11 cellular contexts compared by ENCODE assay signal in the genomic region with DNA sequence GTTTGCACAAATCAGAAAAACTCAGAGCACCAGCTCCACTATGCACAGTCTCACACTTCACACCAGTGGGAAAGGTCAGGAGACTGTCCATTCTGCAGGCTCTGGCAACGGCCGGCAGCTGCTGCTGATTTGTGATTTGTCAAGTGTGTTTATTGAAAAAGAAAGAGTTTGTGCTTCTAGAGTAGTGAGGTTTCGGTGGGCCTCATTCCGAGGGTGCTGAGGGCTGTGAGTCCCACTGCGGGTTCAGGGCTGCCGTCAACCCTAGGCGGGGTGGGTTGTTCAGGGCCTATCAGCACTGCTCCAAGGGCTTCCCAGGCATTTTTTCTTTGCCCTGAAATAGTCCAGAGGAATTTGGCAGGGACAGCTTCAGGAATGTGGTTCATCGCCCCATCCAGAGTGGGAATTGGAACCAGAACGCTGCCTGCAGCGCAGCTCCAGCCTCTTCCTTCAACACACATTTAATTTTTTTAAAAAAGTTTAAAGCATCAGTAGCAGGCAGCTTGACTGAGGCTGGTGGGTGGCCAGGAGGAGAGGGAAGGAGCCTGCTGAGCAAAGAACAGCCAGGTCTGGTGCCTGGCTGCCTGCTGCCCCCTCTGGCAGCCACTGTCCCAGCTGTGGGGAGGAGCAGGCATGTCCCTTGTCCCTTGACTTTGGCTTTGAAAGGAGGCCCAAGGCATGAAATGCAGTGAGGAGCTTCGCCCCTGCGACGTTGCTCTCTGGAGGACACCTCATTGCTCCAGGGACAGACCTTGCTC. TPM values are rescaled to one million over a fixed set of nuclear protein-coding genes. Genes with fewer than 3 reads are reported as not detected.
DNase-seq lines count a peak whose midpoint lies in the region; ATAC-seq and TF ChIP-seq lines count a peak whose summit lies in the region.
"Had no signal": no experiment of that assay in that cellular context is flagged by ENCODE, and none has a peak within 500 bp of the region (broad histone marks: within the 10 kb centered on the region; RNA-seq: fewer than 3 reads in every experiment).

No MANE protein-coding gene starts in this region.

- ATAC-seq in HG03432 (IDR thresholded peaks at IDR 0.05; ENCODE audit: unreplicated experiment) (no peak), HG03521 (IDR thresholded peaks at IDR 0.05; ENCODE audit: unreplicated experiment) (no peak)

- TF ChIP-seq RAD21 in liver (IDR thresholded peaks at IDR 0.05) = no peak

- no peak overlapping the region for H3K4me3 ChIP-seq in A673 (ENCODE audit: low read depth, low read length, poor library complexity, severe bottlenecking)
- H3K4me3 ChIP-seq in HEK293 (ENCODE audit: low read depth, low read length) = no peak overlapping the region
- no peak overlapping the region for H3K4me3 ChIP-seq in liver (ENCODE audit: low read depth in 1 of 3, low read length in 3 of 3)
- H3K4me3 ChIP-seq: pancreas had no signal

- intact Hi-C loops in A673 (cut with micrococcal nuclease; ENCODE audit: unreplicated experiment) = no loop called here

- H3K9me3 ChIP-seq in A673 (ENCODE audit: low read depth, low read length, poor library complexity, severe bottlenecking) (no peaks in the 10 kb centered on the region), HEK293 (ENCODE audit: control insufficient read depth, insufficient read depth, low read depth, low read length) (no peaks in the 10 kb centered on the region), liver (ENCODE audit: control insufficient read depth in 4 of 4, low read length in 3 of 4) (no peaks in the 10 kb centered on the region)
- H3K9me3 ChIP-seq: pancreas had no signal

- no peak overlapping the region for H3K9ac ChIP-seq in liver (ENCODE audit: low read depth in 1 of 2, low read length in 2 of 2)

- H3K27me3 ChIP-seq in A673 (replicated peaks; ENCODE audit: insufficient read depth, low read depth, low read length, poor library complexity) = peaks cover 9% of the 10 kb centered on the region
- no peaks in the 10 kb centered on the region for H3K27me3 ChIP-seq in liver (ENCODE audit: control insufficient read depth in 4 of 4, insufficient read depth in 4 of 4, low read length in 3 of 4)
- H3K27me3 ChIP-seq: pancreas had no signal

- no peaks in the 10 kb centered on the region for H3K36me3 ChIP-seq in A673 (ENCODE audit: insufficient read depth, low read length, poor library complexity, severe bottlenecking)
- no peaks in the 10 kb centered on the region for H3K36me3 ChIP-seq in HEK293 (ENCODE audit: control insufficient read depth in 2 of 2, insufficient read depth in 1 of 2, low read length in 2 of 2)
- H3K36me3 ChIP-seq in liver (ENCODE audit: control insufficient read depth in 4 of 4, insufficient read depth in 3 of 4, low read depth in 1 of 4, low read length in 3 of 4) = no peaks in the 10 kb centered on the region
- H3K36me3 ChIP-seq: pancreas had no signal

- H3K27ac ChIP-seq in A673 (ENCODE audit: low read depth, low read length, poor library complexity, severe bottlenecking) (no peak overlapping the region), HEK293 (ENCODE audit: extremely low read depth, low read depth, low read length) (no peak overlapping the region), cingulate gyrus (ENCODE audit: low read depth, low read length) (peak overlapping the region; percentile 39), liver (ENCODE audit: low read depth in 1 of 2, low read length in 2 of 2) (no peak overlapping the region)
- H3K27ac ChIP-seq: pancreas had no signal

- WGBS in liver = 77% methylated on average over 13 of the region's 13 CpGs

- TF ChIP-seq CTCF in A673 (conservative IDR thresholded peaks at IDR 0.05; ENCODE audit: low read depth, low read length) = peak; percentile 32
- peak; percentile 84 for TF ChIP-seq CTCF in HEK293 (tag by site-specific recombination; IDR thresholded peaks at IDR 0.05)
- no peak for TF ChIP-seq CTCF in liver (IDR thresholded peaks at IDR 0.05; ENCODE audit: low read depth, low read length, missing input control)

- H3K4me1 ChIP-seq in A673 (ENCODE audit: insufficient read depth, low read length, poor library complexity, severe bottlenecking) (no peaks in the 10 kb centered on the region), HEK293 (ENCODE audit: control insufficient read depth, insufficient read depth, low read length) (0 out of 2 replicates have a peak, but pooled peaks cover 2% of the 10 kb centered on the region), liver (ENCODE audit: control insufficient read depth in 4 of 4, insufficient read depth in 4 of 4, low read length in 3 of 4) (no peaks in the 10 kb centered on the region)
- H3K4me1 ChIP-seq: pancreas had no signal

- DNase-seq in A673 (ENCODE audit: low spot score) (no peak), cerebellar nuclear complex (lab: John Stamatoyannopoulos, UW) (no peak)
- no peak for DNase-seq in activated T-cell treated with anti-CD3 and anti-CD28 coated beads, Interleukin-2, amount 50 U/mL, for 48 hours
- DNase-seq: effector memory CD4-positive, alpha-beta T cell had no signal

- CTCF ChIA-PET in A673 (lab: Charles Lee) = interaction anchor here (0.5 kb wide), 1 partner anchor 291 kb away, joined by 8 read pairs; no protein-coding TSS in a partner anchor
- CTCF ChIA-PET in HEK293 (lab: Yijun Ruan, JAX) = interaction anchor here (0.6 to 3.9 kb wide), 9 partner anchors 13 to 144 kb away, joined by 3 to 25 read pairs (median 3); no protein-coding TSS in a partner anchor

- POLR2A ChIA-PET in A673 (lab: Charles Lee; ENCODE audit: low non-redundant PET) (no interaction called here), HEK293 (lab: Yijun Ruan, JAX) (interaction anchor here (0.6 kb wide), 1 partner anchor 20 kb away, joined by 5 read pairs; no protein-coding TSS in a partner anchor)

- no TSS peak for BruUV-seq in A673 (replicated peaks; lab: Mats Ljungman, UMichigan)

TF ChIP-seq in HEK293, 187 proteins besides CTCF, POLR2A, EP300 and RAD21:
- peak; percentile 48; the same call in 1 of the 2 replicates for TF ChIP-seq ZIC2 (tag by site-specific recombination; IDR thresholded peaks at IDR 0.05)
- TF ChIP-seq ZNF175 (tag by site-specific recombination; IDR thresholded peaks at IDR 0.05) = no peak
- TF ChIP-seq ZNF341 (tag by site-specific recombination; IDR thresholded peaks at IDR 0.05; ENCODE audit: low read depth) = peak; percentile 58

TF ChIP-seq in liver, 16 proteins besides CTCF, POLR2A, EP300 and RAD21:
- TF ChIP-seq FOXA2 (IDR thresholded peaks at IDR 0.05) (no peak), MAX (IDR thresholded peaks at IDR 0.05) (no peak), HNF4A (conservative IDR thresholded peaks at IDR 0.05) (no peak), RXRA (IDR thresholded peaks at IDR 0.05) (peak in 1 of 2 donors; percentile 10), SP1 (IDR thresholded peaks at IDR 0.05) (peak; percentile 9), TAF1 (conservative IDR thresholded peaks at IDR 0.05) (no peak)
- TF ChIP-seq, protein P1, sequence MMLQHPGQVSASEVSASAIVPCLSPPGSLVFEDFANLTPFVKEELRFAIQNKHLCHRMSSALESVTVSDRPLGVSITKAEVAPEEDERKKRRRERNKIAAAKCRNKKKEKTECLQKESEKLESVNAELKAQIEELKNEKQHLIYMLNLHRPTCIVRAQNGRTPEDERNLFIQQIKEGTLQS (IDR thresholded peaks at IDR 0.05) = no peak

RNA-seq across cellular contexts. Expression of gene STUM, which starts 19.7 kb away (rescaled TPM):
- 0.04 and 0.54 TPM in 2 replicates for total RNA-seq in A673 (2021)
- under 1 TPM; 0.08 to 0.14 TPM for total RNA-seq in liver
- under 1 TPM; 0.03 to 0.06 TPM for polyA plus RNA-seq in liver
- total RNA-seq: NCI-H460 had no signal
